ENCODE assay signal across 29 cellular contexts in genomic region chr1:43194509-43194908, GRCh38. TPM values are rescaled to one million over a fixed set of nuclear protein-coding genes. Genes with fewer than 3 reads are reported as not detected.
"Had no signal": no experiment of that assay in that cellular context is flagged by ENCODE, and none has a peak within 500 bp of the region (broad histone marks: within the 10 kb centered on the region; RNA-seq: fewer than 3 reads in every experiment).

No MANE protein-coding gene starts in this region.

- H3K27ac Mint-ChIP-seq: dendritic cell treated with granulocyte-macrophage colony-stimulating factor and Interleukin-4, amounts not matched to agents 40 ng/mL and 50 ng/mL, for 4 days; effector memory CD8-positive, alpha-beta T cell; endodermal cell had no signal

- H3K4me1 ChIP-seq: colonic mucosa, esophagus muscularis mucosa, esophagus squamous epithelium, gastrocnemius medialis, gastroesophageal sphincter, heart left ventricle, heart right ventricle had no signal

- H3K4me3 ChIP-seq: colonic mucosa, coronary artery, dorsolateral prefrontal cortex, esophagus muscularis mucosa, esophagus squamous epithelium, gastrocnemius medialis, gastroesophageal sphincter, heart left ventricle, heart right ventricle had no signal

- ATAC-seq: effector memory CD8-positive, alpha-beta T cell; esophagus mucosa; foreskin keratinocyte; gastrocnemius medialis; gastroesophageal sphincter; heart left ventricle; heart right ventricle had no signal

- FAIRE-seq: colon, endometrium, endothelial cell of umbilical vein, frontal cortex had no signal

- H3K9me3 ChIP-seq: colonic mucosa, esophagus muscularis mucosa, esophagus squamous epithelium, gastrocnemius medialis had no signal

- H3K4me3 Mint-ChIP-seq: dendritic cell treated with granulocyte-macrophage colony-stimulating factor and Interleukin-4, amounts not matched to agents 40 ng/mL and 50 ng/mL, for 4 days; effector memory CD8-positive, alpha-beta T cell; endodermal cell had no signal

- H3K27ac ChIP-seq: colonic mucosa, coronary artery, dorsolateral prefrontal cortex, epithelial cell of prostate, esophagus muscularis mucosa, esophagus squamous epithelium, foreskin keratinocyte, gastrocnemius medialis, gastroesophageal sphincter, heart left ventricle, heart right ventricle had no signal

- H3K4me1 Mint-ChIP-seq: endodermal cell had no signal

- DNase-seq: colonic mucosa; cortex of kidney; dermis blood vessel endothelial cell; dorsolateral prefrontal cortex; effector CD4-positive, alpha-beta T cell; effector CD8-positive, alpha-beta T cell; effector memory CD4-positive, alpha-beta T cell; effector memory CD8-positive, alpha-beta T cell; endodermal cell; erythroblast; esophagus squamous epithelium; foreskin fibroblast; foreskin keratinocyte; foreskin melanocyte; gastrocnemius medialis; glutamatergic neuron; head of caudate nucleus; heart left ventricle; heart right ventricle had no signal

- H3K27me3 ChIP-seq: colonic mucosa, dorsolateral prefrontal cortex, esophagus muscularis mucosa, foreskin keratinocyte, gastroesophageal sphincter, heart left ventricle, heart right ventricle had no signal

- H3K36me3 ChIP-seq: colonic mucosa, esophagus muscularis mucosa, esophagus squamous epithelium, gastrocnemius medialis, gastroesophageal sphincter, heart left ventricle, heart right ventricle had no signal

RNA-seq across cellular contexts. Expression of gene CFAP57, which starts 22.4 kb away (rescaled TPM):
- total RNA-seq: esophagus muscularis mucosa, esophagus squamous epithelium, gastroesophageal sphincter had no signal
